ENCODE assay signal across 9 cellular contexts in the genomic region with DNA sequence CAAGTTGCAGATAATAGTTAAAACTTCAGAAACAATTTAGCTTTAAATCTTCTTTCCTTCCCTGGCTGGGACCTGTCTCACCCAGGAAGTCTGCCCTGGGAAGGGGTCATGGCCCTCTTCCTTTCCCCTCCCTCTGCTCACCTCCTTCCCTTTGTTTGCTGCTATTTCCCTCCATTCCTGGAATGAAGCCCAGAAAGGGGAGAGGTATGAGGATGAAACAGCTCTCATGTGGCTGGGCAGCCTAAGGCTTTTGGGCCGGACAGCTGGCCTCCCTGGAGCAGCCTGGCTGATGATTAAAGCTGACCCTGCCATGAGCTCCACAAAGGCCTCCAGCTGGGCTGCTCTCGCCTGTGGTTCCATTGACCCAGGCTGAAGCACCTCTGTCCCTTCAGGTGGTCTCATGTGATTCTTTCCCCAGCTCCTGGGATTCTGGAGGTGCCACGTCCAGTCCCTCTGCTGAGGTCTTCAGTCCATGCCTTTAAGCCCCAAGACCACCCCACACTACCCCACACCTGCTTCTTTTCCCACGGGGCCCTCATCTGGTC.
DNase-seq lines count a peak whose midpoint lies in the region; ATAC-seq, FAIRE-seq and TF ChIP-seq lines count a peak whose summit lies in the region.
"Had no signal": no experiment of that assay in that cellular context is flagged by ENCODE, and none has a peak within 500 bp of the region (broad histone marks: within the 10 kb centered on the region; RNA-seq: fewer than 3 reads in every experiment).

No MANE protein-coding gene starts in this region.

- no peak for TF ChIP-seq CTCF in RWPE2 (IDR thresholded peaks at IDR 0.05; ENCODE audit: poor library complexity, severe bottlenecking)
- TF ChIP-seq CTCF in fibroblast of mammary gland (conservative IDR thresholded peaks at IDR 0.05; ENCODE audit: control insufficient read depth, insufficient read depth, low read depth, low read length) = no peak

- peaks cover 50% of the 10 kb centered on the region for H3K4me1 ChIP-seq in RWPE2 (ENCODE audit: insufficient read depth, poor library complexity, severe bottlenecking)
- H3K4me1 ChIP-seq in aorta (ENCODE audit: control insufficient read depth in 1 of 2, insufficient read depth in 2 of 2, low read length in 2 of 2) = no peaks in the 10 kb centered on the region

- FAIRE-seq in H54 (lab: Jason Lieb, UNC) = peak; percentile 27

- WGBS in aorta, 2 donors = 83 to 90% methylated on average over 4 of the region's 4 CpGs

- no peak for TF ChIP-seq POLR2A in H54 (IDR thresholded peaks at IDR 0.05; ENCODE audit: low read depth, low read length)

- intact Hi-C loops in sciatic nerve (cut with DNase I) (loop anchor here (5.0 kb wide), 1 partner anchor 90 kb away; no protein-coding TSS in a partner anchor), aorta (cut with DNase I) (no loop called here)

- H3K27ac ChIP-seq in RWPE2 (ENCODE audit: poor library complexity, severe bottlenecking) (peak overlapping the region; percentile 97), aorta (ENCODE audit: low read depth in 1 of 2, low read length in 2 of 2) (no peak overlapping the region)

- ATAC-seq in RWPE2 (ENCODE audit: low read depth) (peak; percentile 60), sciatic nerve (peak; percentile 56), aorta (ENCODE audit: low FRiP score) (no peak)
- ATAC-seq: gastroesophageal sphincter had no signal

- H3K4me3 ChIP-seq in RWPE2 (ENCODE audit: severe bottlenecking) (no peak overlapping the region), fibroblast of mammary gland (ENCODE audit: control insufficient read depth, low read depth, low read length) (no peak overlapping the region), aorta (ENCODE audit: low read length in 2 of 2) (no peak overlapping the region)
- H3K4me3 ChIP-seq: gastroesophageal sphincter had no signal

- DNase-seq in H54 (ENCODE audit: insufficient read length, low spot score) (peak; percentile 51), RWPE2 (ENCODE audit: low spot score) (peak; percentile 72), fibroblast of mammary gland (ENCODE audit: low read depth) (peak; percentile 94), sciatic nerve (ENCODE audit: low spot score) (no peak), Kasumi-1 (lab: John Stamatoyannopoulos, UW) (no peak), aorta (no peak)
- no peak for DNase-seq in activated naive CD4-positive, alpha-beta T cell treated with anti-CD3 and anti-CD28 coated beads, Interleukin-2, amount 50 U/mL, for 16 hours
- DNase-seq: stimulated activated CD4-positive, alpha-beta T cell treated with anti-CD3 and anti-CD28 coated beads, Interleukin-1b, Interleukin-23, amount 100 ng/mL, for 48 hours had no signal

- H3K27me3 ChIP-seq in RWPE2 (ENCODE audit: insufficient read depth, poor library complexity, severe bottlenecking) (no peaks in the 10 kb centered on the region), aorta (ENCODE audit: control insufficient read depth in 1 of 2, insufficient read depth in 2 of 2, low read length in 1 of 2) (no peaks in the 10 kb centered on the region)
- H3K27me3 ChIP-seq: gastroesophageal sphincter had no signal

- no peaks in the 10 kb centered on the region for H3K36me3 ChIP-seq in RWPE2 (ENCODE audit: low read depth)
- no peaks in the 10 kb centered on the region for H3K36me3 ChIP-seq in aorta (ENCODE audit: control insufficient read depth in 1 of 2, insufficient read depth in 2 of 2, low read length in 1 of 2)
- H3K36me3 ChIP-seq: gastroesophageal sphincter had no signal

- H3K9me3 ChIP-seq in RWPE2 (ENCODE audit: severe bottlenecking) (no peaks in the 10 kb centered on the region), aorta (ENCODE audit: control insufficient read depth, low read length) (peaks cover 3% of the 10 kb centered on the region)

Comparison
In these comparisons a context has a peak if more than half of its experiments do, and no peak if none do; other contexts are left out.
1. DNase-seq: peak in H54 (single experiment), RWPE2 (single experiment) and fibroblast of mammary gland (single experiment); none in sciatic nerve (single experiment), activated naive CD4-positive, alpha-beta T cell treated with anti-CD3 and anti-CD28 coated beads, Interleukin-2, amount 50 U/mL, for 16 hours (single experiment), Kasumi-1 (0 of 2) and aorta (0 of 2).